Comparison of ENCODE assay signal across 23 cellular contexts in genomic region chr2:239666053-239666854, GRCh38.
"Had no signal": no experiment of that assay in that cellular context is flagged by ENCODE, and none has a peak within 500 bp of the region (broad histone marks: within the 10 kb centered on the region; RNA-seq: fewer than 3 reads in every experiment).

No MANE protein-coding gene starts in this region.

- H3K9me3 ChIP-seq: breast epithelium, thoracic aorta, upper lobe of left lung had no signal

- H3K4me1 Mint-ChIP-seq: memory B cell had no signal

- H3K36me3 ChIP-seq: breast epithelium, neural progenitor cell, thoracic aorta, upper lobe of left lung had no signal

- H3K27me3 ChIP-seq: neural progenitor cell, upper lobe of left lung had no signal

- DNase-seq: activated CD4-positive, alpha-beta T cell treated with anti-CD3 and anti-CD28 coated beads for 4 hours; activated CD4-positive, alpha-beta T cell treated with anti-CD3 and anti-CD28 coated beads, Interleukin-2, amount 50 U/mL, for 4 hours; activated CD8-positive, alpha-beta memory T cell treated with anti-CD3 and anti-CD28 coated beads, Interleukin-2, amount 50 U/mL, for 4 hours; activated T-cell treated with anti-CD3 and anti-CD28 coated beads, Interleukin-2, amount 50 U/mL, for 4 hours; central memory CD4-positive, alpha-beta T cell; glutamatergic neuron; islet precursor cell; left cardiac atrium; naive thymus-derived CD8-positive, alpha-beta T cell; occipital lobe; right cardiac atrium; stimulated activated CD4-positive, alpha-beta T cell treated with anti-CD3 and anti-CD28 coated beads, Interleukin-15, amount 100 ng/mL, for 24 hours; stimulated activated CD4-positive, alpha-beta T cell treated with anti-CD3 and anti-CD28 coated beads, Interleukin-2, amount 100 ng/mL, for 24 hours; stimulated activated naive CD4-positive, alpha-beta T cell treated with Interleukin-2 at 50 U/mL for 16 hours; upper lobe of left lung had no signal

- H3K4me3 Mint-ChIP-seq: activated T-cell treated with anti-CD3 and anti-CD28 coated beads, Interleukin-2, amount 50 U/mL, for 4 hours; memory B cell; naive thymus-derived CD8-positive, alpha-beta T cell; neural progenitor cell had no signal

- H3K27ac Mint-ChIP-seq: activated T-helper 2 cell treated with anti-CD3 and anti-CD28 coated beads, Interferon-gamma antibody, Interleukin-2, Interleukin-4, amounts not matched to agents 10 μg/mL and 5 μg/mL and 100 μg/mL, durations not matched to agents 14 hours and 24 hours and 36 hours; memory B cell; naive thymus-derived CD8-positive, alpha-beta T cell; neural progenitor cell had no signal

- H3K4me1 ChIP-seq: breast epithelium, neural progenitor cell had no signal

- H3K27ac ChIP-seq: breast epithelium, hepatocyte, neural progenitor cell, thoracic aorta, upper lobe of left lung, VCaP had no signal

- H3K9me3 Mint-ChIP-seq: activated naive CD4-positive, alpha-beta T cell treated with anti-CD3 and anti-CD28 coated beads, Interleukin-2, amount 50 U/mL, for 72 hours; activated T-cell treated with anti-CD3 and anti-CD28 coated beads, Interleukin-2, amount 50 U/mL, for 4 hours; activated T-helper 2 cell treated with anti-CD3 and anti-CD28 coated beads, Interferon-gamma antibody, Interleukin-2, Interleukin-4, amounts not matched to agents 10 μg/mL and 5 μg/mL and 100 μg/mL, durations not matched to agents 14 hours and 24 hours and 36 hours; memory B cell; naive thymus-derived CD8-positive, alpha-beta T cell; neural progenitor cell had no signal

- H3K36me3 Mint-ChIP-seq: activated naive CD4-positive, alpha-beta T cell treated with anti-CD3 and anti-CD28 coated beads, Interleukin-2, amount 50 U/mL, for 72 hours; memory B cell; naive thymus-derived CD8-positive, alpha-beta T cell; neural progenitor cell had no signal

- ATAC-seq: activated naive CD4-positive, alpha-beta T cell treated with anti-CD3 and anti-CD28 coated beads, Interleukin-2, amount 50 U/mL, for 72 hours; activated T-cell treated with anti-CD3 and anti-CD28 coated beads, Interleukin-2, amount 50 U/mL, for 4 hours; left cardiac atrium; naive thymus-derived CD8-positive, alpha-beta T cell; right cardiac atrium had no signal

- H3K4me3 ChIP-seq: breast epithelium, hepatocyte, neural progenitor cell, thoracic aorta, upper lobe of left lung had no signal
